ENCODE assay signal across 8 cellular contexts in the genomic region with DNA sequence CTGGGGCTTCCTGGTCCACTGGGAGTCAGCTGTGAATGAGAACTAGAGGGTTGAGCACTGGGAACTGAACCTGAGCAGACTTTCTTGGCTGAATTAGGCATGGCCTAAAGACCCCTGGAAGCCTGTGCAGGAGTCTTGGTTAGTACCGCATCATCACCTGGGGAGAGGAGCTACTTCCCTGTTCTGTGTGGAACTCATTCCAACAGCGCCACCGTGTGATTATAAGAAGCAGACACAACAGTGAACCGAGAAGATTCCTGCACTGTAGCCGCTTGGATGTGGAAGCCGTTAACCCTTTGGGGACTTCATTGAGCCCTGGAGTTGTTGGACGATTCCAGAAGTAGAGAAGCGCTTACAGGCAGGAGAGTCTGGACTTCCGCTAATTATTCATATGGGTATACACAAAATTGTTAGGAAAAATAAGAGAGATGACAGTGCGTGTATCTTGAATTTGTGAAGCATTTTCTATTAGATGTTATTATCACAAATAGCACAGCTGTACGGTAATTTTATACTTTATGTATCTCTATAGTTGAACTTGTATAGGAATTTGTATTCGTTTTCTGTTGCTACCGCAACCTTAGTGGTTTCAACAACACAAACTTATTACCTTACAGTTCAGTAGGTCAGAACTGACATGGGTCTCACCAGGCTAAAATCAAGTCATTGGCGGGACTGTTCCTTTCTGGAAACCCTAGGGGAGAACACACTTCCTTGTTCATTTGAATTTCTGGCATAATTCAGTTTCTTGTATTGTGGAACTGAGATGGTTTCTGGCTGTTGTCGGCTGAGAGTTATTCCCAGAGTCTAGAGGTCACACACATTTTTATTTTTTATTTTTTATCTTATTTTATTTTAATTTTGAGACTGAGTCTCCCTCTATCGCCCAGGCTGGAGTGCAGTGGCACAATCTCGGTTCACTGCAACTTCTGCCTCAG.
A peak's percentile ranks its signal among the peaks of the same experiment; 100 is the strongest.
DNase-seq lines count a peak whose midpoint lies in the region; TF ChIP-seq lines count a peak whose summit lies in the region.

No MANE protein-coding gene starts in this region.

- H3F3A ChIP-seq in GM23248 (ENCODE audit: insufficient read depth): no peaks in the 10 kb centered on the region

- no peak for TF ChIP-seq EP300 in transverse colon (IDR thresholded peaks at IDR 0.05; ENCODE audit: low read depth)

- in situ Hi-C loops in GM23248 (cut with MboI) (no loop called here), transverse colon (cut with MboI; ENCODE audit: low pct_ligation_motif_present in 1 of 4, low pct_unique_long_range_greater_than_20kb in 1 of 4, low sequenced_read_pairs in 3 of 4) (loop anchor here in 3 of 4 donors (10.0 to 25.0 kb wide), 3 partner anchors 349 to 756 kb away; no protein-coding TSS in a partner anchor)

- H3K79me2 ChIP-seq in GM23248 (ENCODE audit: insufficient read depth): no peaks in the 10 kb centered on the region
- no peaks in the 10 kb centered on the region for H3K79me2 ChIP-seq in KMS-11 (ENCODE audit: insufficient read depth, low read depth)

- H3K27me3 ChIP-seq in GM23248 (replicated peaks; ENCODE audit: insufficient read depth) (peaks cover 6% of the 10 kb centered on the region), KMS-11 (ENCODE audit: insufficient read depth, low read depth) (no peaks in the 10 kb centered on the region), transverse colon (no peaks in the 10 kb centered on the region)

- H3K4me2 ChIP-seq in GM23248 (ENCODE audit: unreplicated experiment) (no peak overlapping the region), KMS-11 (no peak overlapping the region)

- H3K4me1 ChIP-seq in GM23248 (ENCODE audit: insufficient read depth) (no peaks in the 10 kb centered on the region), KMS-11 (ENCODE audit: low read depth, poor library complexity, severe bottlenecking) (peaks cover 3% of the 10 kb centered on the region), transverse colon (no peaks in the 10 kb centered on the region)

- no peak overlapping the region for H3K27ac Mint-ChIP-seq in activated T-helper 1 cell treated with anti-CD3 and anti-CD28 coated beads, Interleukin-12 subunit alpha, Interleukin-12 subunit beta, Interleukin-2, Interleukin-4 antibody, amounts not matched to agents 30 ng/mL and 10 ng/mL and 1 ng/mL, durations not matched to agents 14 hours and 24 hours and 36 hours

- H3K9me3 ChIP-seq in GM23248 (ENCODE audit: low read depth) (no peaks in the 10 kb centered on the region), transverse colon (no peaks in the 10 kb centered on the region)

- H2AFZ ChIP-seq in GM23248: peak overlapping the region; percentile 12; the same call in 1 of the 2 replicates
- no peak overlapping the region for H2AFZ ChIP-seq in KMS-11 (ENCODE audit: low read depth)

- H3K36me3 ChIP-seq in GM23248 (ENCODE audit: low read depth): no peaks in the 10 kb centered on the region
- H3K36me3 ChIP-seq in KMS-11 (ENCODE audit: insufficient read depth): no peaks in the 10 kb centered on the region
- no peaks in the 10 kb centered on the region for H3K36me3 ChIP-seq in transverse colon

- no peaks in the 10 kb centered on the region for H3K9me2 ChIP-seq in GM23248 (ENCODE audit: insufficient read depth)

- H3K4me3 ChIP-seq in GM23248: no peak overlapping the region
- H3K4me3 ChIP-seq in KMS-11 (IDR thresholded peaks at IDR 0.05; ENCODE audit: insufficient read depth, low read depth, low read length): no peak overlapping the region
- no peak overlapping the region for H3K4me3 ChIP-seq in foreskin fibroblast (ENCODE audit: low read depth in 1 of 2, low read length in 2 of 2)
- H3K4me3 ChIP-seq in transverse colon: no peak overlapping the region

- 37 to 39% methylated on average over 17 of the region's 17 CpGs for WGBS in GM23248 (ENCODE audit: low coverage in 1 of 2, low lambda C conversion rate in 2 of 2, missing lambda C conversion rate in 2 of 2), 2 experiments
- WGBS in transverse colon (ENCODE audit: low coverage in 1 of 2), 2 donors: 27 to 33% methylated on average over 15 to 17 of the region's 17 CpGs

- H3K4me3 Mint-ChIP-seq in activated T-helper 1 cell treated with anti-CD3 and anti-CD28 coated beads, Interleukin-12 subunit alpha, Interleukin-12 subunit beta, Interleukin-2, Interleukin-4 antibody, amounts not matched to agents 30 ng/mL and 10 ng/mL and 1 ng/mL, durations not matched to agents 14 hours and 24 hours and 36 hours: no peak overlapping the region

- peaks cover 9% of the 10 kb centered on the region for H3K4me1 Mint-ChIP-seq in activated T-helper 1 cell treated with anti-CD3 and anti-CD28 coated beads, Interleukin-12 subunit alpha, Interleukin-12 subunit beta, Interleukin-2, Interleukin-4 antibody, amounts not matched to agents 30 ng/mL and 10 ng/mL and 1 ng/mL, durations not matched to agents 14 hours and 24 hours and 36 hours (ENCODE audit: low read depth)

- peak; percentile 86 for DNase-seq in ELF-1 (ENCODE audit: low read depth, low spot score)
- peak; percentile 87 for DNase-seq in GM23248
- DNase-seq in RPMI7951 (ENCODE audit: low read depth): peak; percentile 70
- DNase-seq in activated T-helper 1 cell treated with anti-CD3 and anti-CD28 coated beads, Interleukin-12 subunit alpha, Interleukin-12 subunit beta, Interleukin-2, Interleukin-4 antibody, amounts not matched to agents 30 ng/mL and 10 ng/mL and 1 ng/mL, durations not matched to agents 14 hours and 24 hours and 36 hours (ENCODE audit: low spot score): peak; percentile 37
- peak; percentile 47 to 81 for DNase-seq in foreskin fibroblast
- peak; percentile 41 for DNase-seq in occipital lobe (lab: John Stamatoyannopoulos, UW)
- DNase-seq in transverse colon: peak; percentile 54

- intact Hi-C loops in activated T-helper 1 cell treated with anti-CD3 and anti-CD28 coated beads, Interleukin-12 subunit alpha, Interleukin-12 subunit beta, Interleukin-2, Interleukin-4 antibody, amounts not matched to agents 30 ng/mL and 10 ng/mL and 1 ng/mL, durations not matched to agents 14 hours and 24 hours and 36 hours (cut with micrococcal nuclease): loop anchor here (1.0 to 5.0 kb wide), 6 partner anchors 17 to 746 kb away; no protein-coding TSS in a partner anchor
- intact Hi-C loops in transverse colon (cut with DNase I; ENCODE audit: low total_unique reads): loop anchor here (10.0 kb wide), 1 partner anchor 109 kb away; a partner anchor contains a TSS

- H3K9me3 Mint-ChIP-seq in activated T-helper 1 cell treated with anti-CD3 and anti-CD28 coated beads, Interleukin-12 subunit alpha, Interleukin-12 subunit beta, Interleukin-2, Interleukin-4 antibody, amounts not matched to agents 30 ng/mL and 10 ng/mL and 1 ng/mL, durations not matched to agents 14 hours and 24 hours and 36 hours: no peaks in the 10 kb centered on the region

- TF ChIP-seq POLR2A in transverse colon (IDR thresholded peaks at IDR 0.05): no peak

- H4K20me1 ChIP-seq in GM23248 (ENCODE audit: insufficient read depth): no peaks in the 10 kb centered on the region
- H4K20me1 ChIP-seq in KMS-11 (ENCODE audit: insufficient read depth): no peaks in the 10 kb centered on the region

- TF ChIP-seq CTCF in KMS-11 (conservative IDR thresholded peaks at IDR 0.05; ENCODE audit: low read depth, low read length) (peak; percentile 83), foreskin fibroblast (IDR thresholded peaks at IDR 0.05; ENCODE audit: low read depth, low read length) (peak; percentile 68), transverse colon (IDR thresholded peaks at IDR 0.05) (peak; percentile 66 to 79 (median 73))

- H3K27ac ChIP-seq in GM23248 (no peak overlapping the region), KMS-11 (no peak overlapping the region), transverse colon (no peak overlapping the region)

- H3K9ac ChIP-seq in GM23248 (no peak overlapping the region), KMS-11 (no peak overlapping the region)

- no peaks in the 10 kb centered on the region for H3K36me3 Mint-ChIP-seq in activated T-helper 1 cell treated with anti-CD3 and anti-CD28 coated beads, Interleukin-12 subunit alpha, Interleukin-12 subunit beta, Interleukin-2, Interleukin-4 antibody, amounts not matched to agents 30 ng/mL and 10 ng/mL and 1 ng/mL, durations not matched to agents 14 hours and 24 hours and 36 hours (ENCODE audit: low read depth)

- H3K27me3 Mint-ChIP-seq in activated T-helper 1 cell treated with anti-CD3 and anti-CD28 coated beads, Interleukin-12 subunit alpha, Interleukin-12 subunit beta, Interleukin-2, Interleukin-4 antibody, amounts not matched to agents 30 ng/mL and 10 ng/mL and 1 ng/mL, durations not matched to agents 14 hours and 24 hours and 36 hours (ENCODE audit: insufficient read depth): peaks cover 9% of the 10 kb centered on the region

Comparison
In these comparisons a context has a peak if more than half of its experiments do, and no peak if none do; other contexts are left out.
1. DNase-seq: peak in every context shown above with its lines; median percentile 87 in GM23248; 86 in ELF-1; 70 in RPMI7951; 64 in foreskin fibroblast; 54 in transverse colon; 41 in occipital lobe; 37 in activated T-helper 1 cell treated with anti-CD3 and anti-CD28 coated beads, Interleukin-12 subunit alpha, Interleukin-12 subunit beta, Interleukin-2, Interleukin-4 antibody, amounts not matched to agents 30 ng/mL and 10 ng/mL and 1 ng/mL, durations not matched to agents 14 hours and 24 hours and 36 hours.